Comparison of ENCODE assay signal across 21 cellular contexts in the genomic region with DNA sequence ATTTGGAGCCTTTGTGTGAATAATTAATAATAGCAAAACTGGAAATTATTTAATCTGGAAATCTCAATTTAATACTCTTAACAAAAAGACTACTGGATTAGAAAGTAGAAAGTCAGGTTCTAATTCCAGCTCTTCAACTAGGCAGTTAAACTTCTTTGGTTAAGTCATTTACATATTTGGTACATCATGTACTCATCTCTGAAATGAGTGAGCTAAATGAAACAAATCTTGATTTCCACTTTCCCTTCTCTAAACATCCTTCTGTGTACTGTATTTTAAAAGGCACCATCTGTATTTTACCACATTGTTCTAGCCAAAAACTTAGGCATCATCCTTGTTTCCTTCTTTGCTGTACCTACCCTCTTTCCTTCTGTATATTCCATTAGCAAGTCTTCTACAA. TPM values are rescaled to one million over a fixed set of nuclear protein-coding genes. Genes with fewer than 3 reads are reported as not detected.
DNase-seq lines count a peak whose midpoint lies in the region; ATAC-seq and TF ChIP-seq lines count a peak whose summit lies in the region.
"Had no signal": no experiment of that assay in that cellular context is flagged by ENCODE, and none has a peak within 500 bp of the region (broad histone marks: within the 10 kb centered on the region; RNA-seq: fewer than 3 reads in every experiment).

No MANE protein-coding gene starts in this region.

- peaks cover 5 to 65% (median 29%) of the 10 kb centered on the region in 3 donors for H3K4me1 ChIP-seq in esophagus squamous epithelium
- H3K4me1 ChIP-seq in vagina, result peaks cover 49% of the 10 kb centered on the region
- no peaks in the 10 kb centered on the region for H3K4me1 ChIP-seq in CD4-positive, alpha-beta memory T cell (ENCODE audit: insufficient read depth, low read length)
- H3K4me1 ChIP-seq in testis, result no peaks in the 10 kb centered on the region

- H3K27ac Mint-ChIP-seq in stimulated activated naive CD8-positive, alpha-beta T cell treated with anti-CD3 and anti-CD28 coated beads, Interleukin-15, amount 100 ng/mL, for 72 hours, result peak overlapping the region in 1 of 2 donors; percentile 22
- H3K27ac Mint-ChIP-seq in CD4-positive, alpha-beta memory T cell, result no peak overlapping the region
- H3K27ac Mint-ChIP-seq: CD8-positive, alpha-beta T cell; mesothelial cell of epicardium; T-helper 1 cell treated with Interleukin-12 subunit alpha and Interleukin-12 subunit beta and Interleukin-4 antibody, amounts not matched to agents 30 μg/mL and 1 μg/mL, for 36 hours had no signal

- H3K27me3 Mint-ChIP-seq in stimulated activated naive CD8-positive, alpha-beta T cell treated with anti-CD3 and anti-CD28 coated beads, Interleukin-15, amount 100 ng/mL, for 72 hours, result no peaks in the 10 kb centered on the region
- H3K27me3 Mint-ChIP-seq in CD4-positive, alpha-beta memory T cell, result no peaks in the 10 kb centered on the region

- H3K36me3 ChIP-seq in esophagus squamous epithelium (no peaks in the 10 kb centered on the region), vagina (peaks cover 0 to 2% of the 10 kb centered on the region in 2 donors), testis (ENCODE audit: low read depth, missing control alignments) (no peaks in the 10 kb centered on the region)
- no peaks in the 10 kb centered on the region for H3K36me3 ChIP-seq in CD4-positive, alpha-beta memory T cell (ENCODE audit: insufficient read depth, low read length)

- H3K36me3 Mint-ChIP-seq in CD4-positive, alpha-beta memory T cell, result peaks cover 0 to 25% of the 10 kb centered on the region in 2 donors

- POLR2A ChIA-PET in CD4-positive, alpha-beta memory T cell (lab: Charles Lee; ENCODE audit: partially characterized antibody), result no interaction called here

- no peak for DNase-seq in stimulated activated naive CD8-positive, alpha-beta T cell treated with anti-CD3 and anti-CD28 coated beads, Interleukin-15, amount 100 ng/mL, for 72 hours
- no peak for DNase-seq in stimulated activated naive CD8-positive, alpha-beta T cell treated with anti-CD3 and anti-CD28 coated beads, Interleukin-15, Interleukin-2, amounts not matched to agents 100 U/mL and 50 U/mL, for 24 hours
- DNase-seq in esophagus squamous epithelium (lab: John Stamatoyannopoulos, UW) (no peak), vagina (ENCODE audit: extremely low spot score in 2 of 2) (no peak), NCI-H2171 (lab: John Stamatoyannopoulos, UW) (no peak), testis (no peak)
- DNase-seq in CD4-positive, alpha-beta memory T cell, result no peak
- DNase-seq: activated CD4-positive, CD25-positive, alpha-beta regulatory T cell; amygdala; CD8-positive, alpha-beta T cell; cerebellar nuclear complex; effector memory CD4-positive, alpha-beta T cell; kidney glomerular epithelial cell; MV-4-11; NCI-H2029 treated with DMSO at 0.1 percent for 48 hours; NCI-H524 treated with DMSO at 0.1 percent for 48 hours; SHP77 treated with DMSO at 0.1 percent for 48 hours had no signal

- H3K4me3 Mint-ChIP-seq in stimulated activated naive CD8-positive, alpha-beta T cell treated with anti-CD3 and anti-CD28 coated beads, Interleukin-15, amount 100 ng/mL, for 72 hours, result no peak overlapping the region
- H3K4me3 Mint-ChIP-seq in CD4-positive, alpha-beta memory T cell, result no peak overlapping the region
- H3K4me3 Mint-ChIP-seq: CD8-positive, alpha-beta T cell; mesothelial cell of epicardium; T-helper 1 cell treated with Interleukin-12 subunit alpha and Interleukin-12 subunit beta and Interleukin-4 antibody, amounts not matched to agents 30 μg/mL and 1 μg/mL, for 36 hours had no signal

- H3K4me3 ChIP-seq in esophagus squamous epithelium (no peak overlapping the region), vagina (no peak overlapping the region), testis (no peak overlapping the region)
- H3K4me3 ChIP-seq in CD4-positive, alpha-beta memory T cell (ENCODE audit: low read length in 2 of 2), result no peak overlapping the region

- H3K27me3 ChIP-seq in esophagus squamous epithelium (no peaks in the 10 kb centered on the region), vagina (no peaks in the 10 kb centered on the region), testis (no peaks in the 10 kb centered on the region)
- H3K27me3 ChIP-seq in CD4-positive, alpha-beta memory T cell (ENCODE audit: insufficient read depth, low read length), result no peaks in the 10 kb centered on the region

- H3K27ac ChIP-seq in esophagus squamous epithelium (peak overlapping the region in 3 of 4 donors; percentile 55 to 78 (median 70)), vagina (peak overlapping the region; percentile 42), testis (no peak overlapping the region)
- no peak overlapping the region for H3K27ac ChIP-seq in CD4-positive, alpha-beta memory T cell (ENCODE audit: low read depth, low read length)
- H3K27ac ChIP-seq: HL-60 had no signal

- H3K9me3 ChIP-seq in esophagus squamous epithelium, result no peaks in the 10 kb centered on the region
- H3K9me3 ChIP-seq in vagina, result no peaks in the 10 kb centered on the region
- no peaks in the 10 kb centered on the region for H3K9me3 ChIP-seq in CD4-positive, alpha-beta memory T cell (ENCODE audit: control insufficient read depth in 1 of 2, low read length in 2 of 2)
- no peaks in the 10 kb centered on the region for H3K9me3 ChIP-seq in testis

- H3K9me3 Mint-ChIP-seq in stimulated activated naive CD8-positive, alpha-beta T cell treated with anti-CD3 and anti-CD28 coated beads, Interleukin-15, amount 100 ng/mL, for 72 hours, result peaks cover 13 to 15% of the 10 kb centered on the region in 2 donors
- peaks cover 0 to 13% (median 5%) of the 10 kb centered on the region in 8 donors for H3K9me3 Mint-ChIP-seq in CD4-positive, alpha-beta memory T cell

- TF ChIP-seq CTCF in esophagus squamous epithelium (IDR thresholded peaks at IDR 0.05) (no peak), vagina (IDR thresholded peaks at IDR 0.05) (no peak), testis (IDR thresholded peaks at IDR 0.05) (no peak)

- TF ChIP-seq POLR2A in esophagus squamous epithelium (IDR thresholded peaks at IDR 0.05) (no peak), vagina (IDR thresholded peaks at IDR 0.05) (no peak), testis (IDR thresholded peaks at IDR 0.05) (no peak)

- CTCF ChIA-PET in CD4-positive, alpha-beta memory T cell (lab: Charles Lee; ENCODE audit: partially characterized antibody), result no interaction called here

- peaks cover 55% of the 10 kb centered on the region for H3K4me1 Mint-ChIP-seq in stimulated activated naive CD8-positive, alpha-beta T cell treated with anti-CD3 and anti-CD28 coated beads, Interleukin-15, amount 100 ng/mL, for 72 hours
- peaks cover 10 to 25% (median 14%) of the 10 kb centered on the region in 4 donors for H3K4me1 Mint-ChIP-seq in CD4-positive, alpha-beta memory T cell

- intact Hi-C loops in esophagus squamous epithelium (cut with DNase I) (no loop called here), vagina (cut with DNase I) (no loop called here), testis (cut with DNase I; ENCODE audit: low total_unique reads) (no loop called here)
- intact Hi-C loops in CD4-positive, alpha-beta memory T cell (cut with micrococcal nuclease), result no loop called here

- peak; percentile 66 for ATAC-seq in stimulated activated naive CD8-positive, alpha-beta T cell treated with anti-CD3 and anti-CD28 coated beads, Interleukin-15, amount 100 ng/mL, for 72 hours
- ATAC-seq in stimulated activated naive CD8-positive, alpha-beta T cell treated with anti-CD3 and anti-CD28 coated beads, Interleukin-15, Interleukin-2, amounts not matched to agents 100 U/mL and 50 U/mL, for 24 hours, result no peak
- peak; percentile 71 for ATAC-seq in HG02852 (IDR thresholded peaks at IDR 0.05; ENCODE audit: unreplicated experiment)
- ATAC-seq: CD8-positive, alpha-beta T cell had no signal

RNA-seq across cellular contexts. Expression of a gene that starts 26.9 kb away (rescaled TPM):
- total RNA-seq in esophagus squamous epithelium, result 10 to 100 TPM; 20.2 to 22.9 (median 21.7) TPM
- total RNA-seq in vagina, result 40.8 TPM
- 10 to 100 TPM; 15.7 to 16.0 TPM for total RNA-seq in CD4-positive, alpha-beta memory T cell
- polyA plus RNA-seq in CD4-positive, alpha-beta memory T cell, result 10 to 100 TPM; 13.3 to 18.3 TPM
- total RNA-seq in testis, result 10 to 100 TPM; 46.0 to 53.0 TPM
- polyA plus RNA-seq in testis (ENCODE audit: insufficient read depth, low read depth, low replicate concordance), result 43.2 TPM

Comparison
In these comparisons a context has a peak if more than half of its experiments do, and no peak if none do; other contexts are left out.
1. H3K27ac ChIP-seq: peak in esophagus squamous epithelium (3 of 4) and vagina (single experiment); none in CD4-positive, alpha-beta memory T cell (single experiment) and testis (0 of 2).